Comparison of ENCODE assay signal across 8 cellular contexts in genomic region chr11:65117206-65118096, GRCh38. TPM values are rescaled to one million over a fixed set of nuclear protein-coding genes. Genes with fewer than 3 reads are reported as not detected.
A peak's percentile ranks its signal among the peaks of the same experiment; 100 is the strongest.
DNase-seq lines count a peak whose midpoint lies in the region; FAIRE-seq and TF ChIP-seq lines count a peak whose summit lies in the region.

Gene ZNHIT2 (minus strand): TSS chr11:65117701. CDS start chr11:65117653, 48 bp downstream.

- H3K36me3 ChIP-seq in GM06990 (ENCODE audit: control insufficient read depth, insufficient read depth, low read length), result peaks cover 20% of the 10 kb centered on the region
- H3K36me3 ChIP-seq in neutrophil, result peaks cover 36% of the 10 kb centered on the region
- H3K36me3 ChIP-seq in suprapubic skin, result peaks cover 24% of the 10 kb centered on the region

- TF ChIP-seq EP300 in suprapubic skin (IDR thresholded peaks at IDR 0.05), result no peak

- TF ChIP-seq CTCF in GM06990 (IDR thresholded peaks at IDR 0.05; ENCODE audit: insufficient read depth, low read length, poor library complexity, severe bottlenecking) (peak; percentile 88), HFF-Myc (IDR thresholded peaks at IDR 0.05; ENCODE audit: low read depth, low read length, missing control alignments) (peak; percentile 91), neutrophil (IDR thresholded peaks at IDR 0.05) (peak; percentile 95), suprapubic skin (IDR thresholded peaks at IDR 0.05) (peak; percentile 91 to 95)

- no peaks in the 10 kb centered on the region for H3K9me3 Mint-ChIP-seq in activated naive CD4-positive, alpha-beta T cell treated with anti-CD3 and anti-CD28 coated beads, Interleukin-2, amount 10 ng/mL, durations not matched to agents 7 days and 5 days

- no peaks in the 10 kb centered on the region for H3K27me3 ChIP-seq in GM06990 (replicated peaks; ENCODE audit: control insufficient read depth, insufficient read depth, low read length)
- peaks cover 22% of the 10 kb centered on the region for H3K27me3 ChIP-seq in neutrophil
- H3K27me3 ChIP-seq in suprapubic skin, result no peaks in the 10 kb centered on the region

- peak within 1 kb of the TSS; percentile 82 for H3K4me3 ChIP-seq in GM06990 (replicated peaks; ENCODE audit: low read depth, low read length)
- H3K4me3 ChIP-seq in HFF-Myc (replicated peaks; ENCODE audit: low read depth, low read length), result peak within 1 kb of the TSS; percentile 94
- H3K4me3 ChIP-seq in neutrophil (ENCODE audit: low read depth in 1 of 2, low read length in 1 of 2), result peak within 1 kb of the TSS; percentile 74 to 89
- peak within 1 kb of the TSS; percentile 91 for H3K4me3 ChIP-seq in suprapubic skin

- CTCF ChIA-PET in activated naive CD4-positive, alpha-beta T cell treated with anti-CD3 and anti-CD28 coated beads, Interleukin-2, amount 10 ng/mL, durations not matched to agents 7 days and 5 days (lab: Charles Lee), result interaction anchor here (0.7 to 2.2 kb wide), 12 partner anchors 9 to 273 kb away, joined by 3 to 11 read pairs (median 4); partner anchors contain the start of genes ARL2, CDC42BPG, CDCA5 and SAC3D1

- peak in 1 of 2 donors; percentile 23 for TF ChIP-seq POLR2A in suprapubic skin (IDR thresholded peaks at IDR 0.05)

- H3K4me3 Mint-ChIP-seq in activated naive CD4-positive, alpha-beta T cell treated with anti-CD3 and anti-CD28 coated beads, Interleukin-2, amount 10 ng/mL, durations not matched to agents 7 days and 5 days, result peak within 1 kb of the TSS; percentile 90

- no peaks in the 10 kb centered on the region for H3K27me3 Mint-ChIP-seq in activated naive CD4-positive, alpha-beta T cell treated with anti-CD3 and anti-CD28 coated beads, Interleukin-2, amount 10 ng/mL, durations not matched to agents 7 days and 5 days

- H3K27ac Mint-ChIP-seq in activated naive CD4-positive, alpha-beta T cell treated with anti-CD3 and anti-CD28 coated beads, Interleukin-2, amount 10 ng/mL, durations not matched to agents 7 days and 5 days, result peak within 1 kb of the TSS; percentile 98

- H3K4me1 Mint-ChIP-seq in activated naive CD4-positive, alpha-beta T cell treated with anti-CD3 and anti-CD28 coated beads, Interleukin-2, amount 10 ng/mL, durations not matched to agents 7 days and 5 days, result peaks cover 68% of the 10 kb centered on the region

- H3K36me3 Mint-ChIP-seq in activated naive CD4-positive, alpha-beta T cell treated with anti-CD3 and anti-CD28 coated beads, Interleukin-2, amount 10 ng/mL, durations not matched to agents 7 days and 5 days, result peaks cover 46% of the 10 kb centered on the region

- FAIRE-seq in frontal cortex (lab: Jason Lieb, UNC), result peak; percentile 80

- H3K9me3 ChIP-seq in neutrophil, result no peaks in the 10 kb centered on the region
- H3K9me3 ChIP-seq in suprapubic skin, result no peaks in the 10 kb centered on the region

- 1% methylated on average over 27 of the region's 89 CpGs for WGBS in suprapubic skin

- DNase-seq in GM06990 (ENCODE audit: extremely low read depth, insufficient read length) (peak; percentile 99), HFF-Myc (ENCODE audit: extremely low read depth, low read depth) (peak; percentile 96), NAMALWA (ENCODE audit: low spot score) (peak; percentile 99), SK-N-DZ (ENCODE audit: low spot score) (peak; percentile 98), frontal cortex (ENCODE audit: low spot score in 2 of 2) (peak; percentile 95 to 98), suprapubic skin (ENCODE audit: low spot score in 2 of 2) (peak; percentile 100)
- DNase-seq in activated naive CD4-positive, alpha-beta T cell treated with anti-CD3 and anti-CD28 coated beads, Interleukin-2, amount 10 ng/mL, durations not matched to agents 7 days and 5 days, result peak; percentile 100

- peaks cover 48% of the 10 kb centered on the region in 2 experiments for H3K4me1 ChIP-seq in neutrophil (ENCODE audit: control insufficient read depth in 1 of 2, insufficient read depth in 1 of 2, low read depth in 1 of 2, low read length in 1 of 2)
- H3K4me1 ChIP-seq in suprapubic skin, result peaks cover 57% of the 10 kb centered on the region

- H3K27ac ChIP-seq in neutrophil (peak within 1 kb of the TSS; percentile 90), suprapubic skin (peak within 1 kb of the TSS; percentile 92)

RNA-seq across cellular contexts. Expression of gene ZNHIT2, which starts in this region (rescaled TPM):
- 10.6 and 11.0 TPM in 2 replicates for polyA plus RNA-seq in SK-N-DZ (2014; cell fraction: cytosol; rRNA removed)
- polyA plus RNA-seq in SK-N-DZ (2014; cell fraction: nucleus; rRNA removed), result 8.1 and 8.6 TPM in 2 replicates
- 6.1 TPM for total RNA-seq in frontal cortex
- 10 to 100 TPM in 3 of 4 donors, 1 to 10 TPM in 1; 9.0 to 23.3 (median 17.6) TPM for total RNA-seq in suprapubic skin

Comparison
In these comparisons a context has a peak if more than half of its experiments do, and no peak if none do; other contexts are left out.
1. Peak in every context shown above with its lines: DNase-seq, H3K4me3 ChIP-seq and H3K27ac ChIP-seq.